ENCODE assay signal across 16 cellular contexts in the genomic region with DNA sequence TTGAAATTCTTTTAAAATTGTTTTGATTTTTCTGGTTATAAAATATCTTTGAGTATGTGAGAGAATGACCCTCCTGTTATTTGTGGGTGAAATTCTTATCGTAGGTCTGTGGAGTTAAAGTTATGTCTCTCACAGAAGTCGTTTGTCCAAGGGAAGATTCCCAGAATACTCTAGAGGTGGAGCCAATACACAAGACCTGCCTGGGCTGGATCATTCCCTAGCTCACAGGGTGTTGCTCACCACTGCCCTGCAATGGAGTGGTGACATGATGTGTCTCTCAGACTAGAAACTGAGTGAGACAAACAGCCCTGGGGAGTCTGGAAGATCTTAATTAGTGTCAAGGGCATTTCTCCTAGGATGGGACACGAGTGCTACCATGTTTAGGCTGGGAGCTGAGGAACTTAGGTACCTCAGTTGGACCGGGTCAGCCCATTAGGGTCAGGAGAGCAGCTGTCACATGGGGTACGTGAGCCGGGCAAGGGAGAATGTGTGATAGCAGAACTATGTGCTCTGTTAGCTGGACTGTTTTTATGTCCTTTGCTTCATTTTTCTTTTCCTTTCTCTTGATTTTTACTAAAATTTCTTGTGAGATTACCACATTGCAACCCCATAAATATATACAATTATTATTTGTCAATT. TPM values are rescaled to one million over a fixed set of nuclear protein-coding genes. Genes with fewer than 3 reads are reported as not detected.
DNase-seq lines count a peak whose midpoint lies in the region; ATAC-seq, FAIRE-seq and TF ChIP-seq lines count a peak whose summit lies in the region.
"Had no signal": no experiment of that assay in that cellular context is flagged by ENCODE, and none has a peak within 500 bp of the region (broad histone marks: within the 10 kb centered on the region; RNA-seq: fewer than 3 reads in every experiment).

No MANE protein-coding gene starts in this region.

- H3K4ac ChIP-seq in IMR-90 (ENCODE audit: low read depth, low read length) (peak overlapping the region; percentile 73), mesendoderm (ENCODE audit: low read depth, low read length) (no peak overlapping the region)

- H3K79me1 ChIP-seq in IMR-90 (ENCODE audit: low read depth in 1 of 2, low read length in 2 of 2) (no peaks in the 10 kb centered on the region), mesendoderm (ENCODE audit: low read length) (no peaks in the 10 kb centered on the region)

- H4K20me1 ChIP-seq in IMR-90 (ENCODE audit: insufficient read depth, low read length): no peaks in the 10 kb centered on the region

- no peak overlapping the region; the same call in 1 of the 2 replicates for H3K27ac ChIP-seq in IMR-90 (ENCODE audit: insufficient read depth, low read length)
- H3K27ac ChIP-seq in mesendoderm (ENCODE audit: low read depth, low read length): no peak overlapping the region
- no peak overlapping the region for H3K27ac ChIP-seq in caudate nucleus (ENCODE audit: low read depth, low read length)
- H3K27ac ChIP-seq: esophagus muscularis mucosa had no signal

- H3K4me1 ChIP-seq in IMR-90 (ENCODE audit: control insufficient read depth, insufficient read depth, low read length) (peaks cover 4% of the 10 kb centered on the region), mesendoderm (ENCODE audit: control insufficient read depth, low read depth, low read length) (no peaks in the 10 kb centered on the region)

- WGBS in IMR-90 (ENCODE audit: extremely low coverage in 2 of 2, insufficient read length in 1 of 2), 2 experiments: no CpG with 5 or more reads among the region's 6 CpGs
- no CpG with 5 or more reads among the region's 6 CpGs for WGBS in mesendoderm (ENCODE audit: extremely low coverage, insufficient coverage, low lambda C conversion rate)

- H3K18ac ChIP-seq in IMR-90 (ENCODE audit: low read depth, low read length): 0 out of 2 replicates have a peak overlapping the region, but pooled peaks have one; percentile 7
- H3K18ac ChIP-seq in mesendoderm (ENCODE audit: low read length): no peak overlapping the region

- H2AK5ac ChIP-seq in IMR-90 (ENCODE audit: low read depth, low read length): peak overlapping the region; percentile 7; the same call in 1 of the 2 replicates
- no peak overlapping the region for H2AK5ac ChIP-seq in mesendoderm (ENCODE audit: low read length)

- TF ChIP-seq RAD21 in IMR-90 (IDR thresholded peaks at IDR 0.05; ENCODE audit: low read length): peak; percentile 8; the same call in 1 of the 2 replicates

- H2BK20ac ChIP-seq in IMR-90 (ENCODE audit: low read depth, low read length): peak overlapping the region; percentile 16; the same call in 1 of the 2 replicates

- H2BK5ac ChIP-seq in IMR-90 (ENCODE audit: low read depth, low read length, poor library complexity, severe bottlenecking) (no peak overlapping the region), mesendoderm (ENCODE audit: low read length) (no peak overlapping the region)

- no peak overlapping the region for H2AK9ac ChIP-seq in IMR-90 (replicated peaks; ENCODE audit: low read depth, low read length, poor library complexity)

- peak; percentile 88 for ATAC-seq in IMR-90 (ENCODE audit: low read depth)

- H4K8ac ChIP-seq in IMR-90 (ENCODE audit: low read depth in 2 of 2, low read length in 2 of 2) (peak overlapping the region in 1 of 2 experiments; percentile 52; a peak in 2 of 4 replicates), mesendoderm (ENCODE audit: low read depth, low read length) (no peak overlapping the region)

- POLR2A ChIA-PET in IMR-90 (lab: Charles Lee; ENCODE audit: unreplicated experiment): no interaction called here

- CTCF ChIA-PET in IMR-90 (lab: Yijun Ruan, JAX): interaction anchor here (0.5 to 0.8 kb wide), 4 partner anchors 9 to 92 kb away, joined by 3 to 7 read pairs (median 4); no protein-coding TSS in a partner anchor

- dilution Hi-C loops in IMR-90 (cut with HindIII; ENCODE audit: low sequenced_read_pairs, unreplicated experiment): no loop called here

- H4K5ac ChIP-seq in IMR-90 (ENCODE audit: low read depth, low read length): no peak overlapping the region
- H4K5ac ChIP-seq in mesendoderm (ENCODE audit: low read length): no peak overlapping the region

- peak overlapping the region; percentile 39 for H3K14ac ChIP-seq in IMR-90 (replicated peaks; ENCODE audit: low read depth, low read length)

- H4K91ac ChIP-seq in IMR-90 (ENCODE audit: insufficient read depth, low read depth, low read length): peak overlapping the region; percentile 28; the same call in 1 of the 2 replicates

- no peaks in the 10 kb centered on the region for H3K79me2 ChIP-seq in mesendoderm (ENCODE audit: control insufficient read depth, insufficient read depth, low read length)

- no TSS peak for BruUV-seq in IMR-90 (replicated peaks; lab: Mats Ljungman, UMichigan)

- TF ChIP-seq CTCF in AG10803 (conservative IDR thresholded peaks at IDR 0.05; ENCODE audit: low read length): 0 out of 2 replicates have a peak, but pooled peaks have one; percentile 4
- 0 out of 2 replicates have a peak, but pooled peaks have one; percentile 6 for TF ChIP-seq CTCF in IMR-90 (conservative IDR thresholded peaks at IDR 0.05; ENCODE audit: low read depth, low read length)
- TF ChIP-seq CTCF in epithelial cell of esophagus (IDR thresholded peaks at IDR 0.05; ENCODE audit: insufficient read depth, low read depth, low read length, missing control alignments): peak; percentile 34

- FAIRE-seq in urothelium cell line (lab: Jason Lieb, UNC): no peak

- H3K9me1 ChIP-seq in IMR-90 (ENCODE audit: insufficient read depth, low read length): peaks cover 9% of the 10 kb centered on the region

- H2BK120ac ChIP-seq in IMR-90 (ENCODE audit: low read depth, low read length): peak overlapping the region; percentile 50
- H2BK120ac ChIP-seq in mesendoderm (ENCODE audit: low read depth, low read length): no peak overlapping the region

- peak overlapping the region; percentile 56 for H2AFZ ChIP-seq in IMR-90 (replicated peaks; ENCODE audit: low read length, poor library complexity)

- H3K56ac ChIP-seq in IMR-90 (ENCODE audit: extremely low read depth, insufficient read depth, low read length) (no peak overlapping the region), mesendoderm (ENCODE audit: low read length) (no peak overlapping the region)

- no peak overlapping the region for H3K4me2 ChIP-seq in IMR-90 (ENCODE audit: low read depth, low read length)
- H3K4me2 ChIP-seq in mesendoderm (ENCODE audit: low read length): no peak overlapping the region

- intact Hi-C loops in IMR-90 (cut with micrococcal nuclease): no loop called here

- DNase-seq in AG10803 (ENCODE audit: low read depth) (peak; percentile 77), IMR-90 (peak; percentile 37), epithelial cell of esophagus (ENCODE audit: low read depth) (peak; percentile 74), mesendoderm (peak; percentile 54), urothelium cell line (ENCODE audit: low spot score) (no peak), caudate nucleus (lab: John Stamatoyannopoulos, UW) (no peak), NCI-H146 (lab: John Stamatoyannopoulos, UW) (no peak), UCSD-AML1 (lab: John Stamatoyannopoulos, UW; ENCODE audit: unreplicated experiment) (no peak)
- DNase-seq: amygdala, hippocampal formation, naive B cell, NCI-H1694, NCI-H510A treated with DMSO at 0.1 percent for 48 hours, OCI-M1, T-helper 1 cell had no signal

- H3K9ac ChIP-seq in IMR-90 (ENCODE audit: low read depth, low read length): no peak overlapping the region
- no peak overlapping the region for H3K9ac ChIP-seq in mesendoderm (ENCODE audit: low read length)

- H2BK15ac ChIP-seq in IMR-90 (ENCODE audit: low read depth, low read length) (peak overlapping the region; percentile 48; the same call in 1 of the 3 replicates), mesendoderm (replicated peaks; ENCODE audit: low read depth) (no peak overlapping the region)

- no peaks in the 10 kb centered on the region for H3K27me3 ChIP-seq in IMR-90 (ENCODE audit: control insufficient read depth, insufficient read depth, low read length)
- no peaks in the 10 kb centered on the region for H3K27me3 ChIP-seq in mesendoderm (ENCODE audit: insufficient read depth, low read length, poor library complexity)
- H3K27me3 ChIP-seq: esophagus muscularis mucosa had no signal

- H3K23ac ChIP-seq in IMR-90 (ENCODE audit: low read depth, low read length) (peak overlapping the region; percentile 68), mesendoderm (ENCODE audit: low read length) (no peak overlapping the region)

- TF ChIP-seq POLR2A in IMR-90 (IDR thresholded peaks at IDR 0.05; ENCODE audit: low read depth, low read length): no peak

- in situ Hi-C loops in IMR-90 (cut with MboI; ENCODE audit: low sequenced_read_pairs): no loop called here

- H3K4me3 ChIP-seq in AG10803 (ENCODE audit: low read length) (no peak overlapping the region), IMR-90 (ENCODE audit: insufficient read depth, low read depth, low read length) (no peak overlapping the region), epithelial cell of esophagus (ENCODE audit: low read length) (no peak overlapping the region), mesendoderm (ENCODE audit: low read length) (no peak overlapping the region)
- H3K4me3 ChIP-seq: esophagus muscularis mucosa had no signal

- no peaks in the 10 kb centered on the region for H3K9me3 ChIP-seq in IMR-90 (ENCODE audit: control insufficient read depth, insufficient read depth, low read length)
- H3K9me3 ChIP-seq: esophagus muscularis mucosa had no signal

- H3K36me3 ChIP-seq in IMR-90 (ENCODE audit: control insufficient read depth, insufficient read depth, low read length) (peaks cover 13% of the 10 kb centered on the region), mesendoderm (ENCODE audit: control insufficient read depth, insufficient read depth, low read length) (no peaks in the 10 kb centered on the region)

TF ChIP-seq in IMR-90, 13 proteins besides CTCF, POLR2A, EP300 and RAD21 (continues in another document):
- TF ChIP-seq MXI1 (IDR thresholded peaks at IDR 0.05; ENCODE audit: borderline replicate concordance, low read depth, low read length): no peak
- no peak for TF ChIP-seq FOS (IDR thresholded peaks at IDR 0.05; ENCODE audit: low read depth, low read length)
- TF ChIP-seq NFE2L2 (IDR thresholded peaks at IDR 0.05; ENCODE audit: low read depth, low read length): no peak
- no peak for TF ChIP-seq RCOR1 (IDR thresholded peaks at IDR 0.05; ENCODE audit: insufficient replicate concordance, low read length)

RNA-seq across cellular contexts. Expression of a gene that starts 53.6 kb away (rescaled TPM):
- total RNA-seq in IMR-90 (2012; rRNA removed): under 0.01 TPM in 2 replicates
- 0.03 and 0.07 TPM in 2 replicates for polyA plus RNA-seq in IMR-90 (2012; rRNA removed)
- polyA plus RNA-seq in IMR-90 (2012; cell fraction: cytosol; rRNA removed): 0.04 TPM in 1 of 2 replicates, not detected in the other
- 0.11 and 0.22 TPM in 2 replicates for polyA plus RNA-seq in IMR-90 (2012; cell fraction: nucleus; rRNA removed; ENCODE audit: low replicate concordance)
- 7.4 TPM for polyA plus RNA-seq in mesendoderm (2013, experiment 1 of 2)
- polyA plus RNA-seq in mesendoderm (2013, experiment 2 of 2): 8.0 TPM

Comparison
In these comparisons a context has a peak if more than half of its experiments do, and no peak if none do; other contexts are left out.
1. DNase-seq: peak in AG10803 (single experiment), IMR-90 (single experiment), epithelial cell of esophagus (single experiment) and mesendoderm (single experiment); none in urothelium cell line (single experiment), caudate nucleus (0 of 61), NCI-H146 (single experiment) and UCSD-AML1 (single experiment).
2. Peak in every context shown above with its lines, with median percentiles within 50 percentile points of each other: CTCF ChIP-seq.